Comparison of ENCODE assay signal across 8 cellular contexts in genomic region chr19:1260749-1261511, GRCh38. TPM values are rescaled to one million over a fixed set of nuclear protein-coding genes. Genes with fewer than 3 reads are reported as not detected.
DNase-seq lines count a peak whose midpoint lies in the region; ATAC-seq and TF ChIP-seq lines count a peak whose summit lies in the region.

No MANE protein-coding gene starts in this region.

- H3K4me1 ChIP-seq in adrenal gland (replicated peaks in 1 of 2) (peaks cover 55 to 61% of the 10 kb centered on the region in 2 donors), upper lobe of right lung (peaks cover 70% of the 10 kb centered on the region)

- H3K27me3 Mint-ChIP-seq in T-cell (no peaks in the 10 kb centered on the region), progenitor cell of endocrine pancreas (no peaks in the 10 kb centered on the region)

- H3K9me3 Mint-ChIP-seq in T-cell (no peaks in the 10 kb centered on the region), progenitor cell of endocrine pancreas (ENCODE audit: low read depth) (no peaks in the 10 kb centered on the region)

- peak overlapping the region; percentile 68 for H3K4me3 ChIP-seq in GM12875 (ENCODE audit: low read depth, low read length)
- peak overlapping the region in 3 of 4 donors; percentile 40 to 58 (median 54) for H3K4me3 ChIP-seq in adrenal gland
- H3K4me3 ChIP-seq in upper lobe of right lung = peak overlapping the region; percentile 76

- ATAC-seq in HG02798 (IDR thresholded peaks at IDR 0.05; ENCODE audit: poor library complexity, unreplicated experiment) (peak; percentile 78), T-cell (replicated peaks in 1 of 4) (peak; percentile 82 to 89 (median 87)), left cardiac atrium (peak; percentile 81 to 91), upper lobe of right lung (peak; percentile 83)

- H3K36me3 Mint-ChIP-seq in T-cell (peaks cover 5% of the 10 kb centered on the region), progenitor cell of endocrine pancreas (ENCODE audit: insufficient read depth) (peaks cover 5% of the 10 kb centered on the region)

- peak overlapping the region; percentile 93 to 94 for H3K27ac Mint-ChIP-seq in T-cell
- H3K27ac Mint-ChIP-seq in progenitor cell of endocrine pancreas = peak overlapping the region; percentile 76

- DNase-seq in NCI-H1694 (lab: John Stamatoyannopoulos, UW) = peak; percentile 67
- peak; percentile 90 to 99 (median 96) for DNase-seq in T-cell
- peak; percentile 96 to 99 (median 97) for DNase-seq in adrenal gland
- DNase-seq in left cardiac atrium = peak; percentile 97
- DNase-seq in progenitor cell of endocrine pancreas (ENCODE audit: low spot score, unreplicated experiment) = peak; percentile 93
- DNase-seq in upper lobe of right lung = peak; percentile 98

- H3K4me1 Mint-ChIP-seq in T-cell (peaks cover 52 to 69% (median 52%) of the 10 kb centered on the region in 3 donors), progenitor cell of endocrine pancreas (ENCODE audit: low read depth) (peaks cover 44% of the 10 kb centered on the region)

- TF ChIP-seq POLR2A in adrenal gland (IDR thresholded peaks at IDR 0.05) = peak; percentile 30 to 47

- no peaks in the 10 kb centered on the region for H3K27me3 ChIP-seq in adrenal gland
- no peaks in the 10 kb centered on the region for H3K27me3 ChIP-seq in upper lobe of right lung

- H3K9me3 ChIP-seq in adrenal gland (replicated peaks in 1 of 3) = no peaks in the 10 kb centered on the region
- no peaks in the 10 kb centered on the region for H3K9me3 ChIP-seq in upper lobe of right lung

- WGBS in adrenal gland, 4 donors = 0 to 3% (median 1%) methylated on average over 8 to 81 of the region's 82 CpGs

- POLR2A ChIA-PET in T-cell (lab: Charles Lee) = interaction anchor here in 1 of 2 donors (2.7 kb wide), 1 partner anchor 8 kb away, joined by 24 read pairs; the partner anchor contains the start of gene CIRBP

- CTCF ChIA-PET in T-cell (lab: Charles Lee) = interaction anchor here in 1 of 2 donors (2.2 kb wide), 1 partner anchor 17 kb away, joined by 12 read pairs; no protein-coding TSS in a partner anchor

- intact Hi-C loops in adrenal gland (cut with DNase I) (no loop called here), left cardiac atrium (cut with DNase I) (no loop called here), upper lobe of right lung (cut with DNase I) (no loop called here)

- H3K36me3 ChIP-seq in adrenal gland (replicated peaks in 1 of 2) (peaks cover 0 to 24% of the 10 kb centered on the region in 2 donors), upper lobe of right lung (peaks cover 24% of the 10 kb centered on the region)

- H3K4me3 Mint-ChIP-seq in T-cell (peak overlapping the region; percentile 79 to 87 (median 83)), progenitor cell of endocrine pancreas (ENCODE audit: low read depth) (peak overlapping the region; percentile 78)

- peak overlapping the region; percentile 80 to 93 (median 88) for H3K27ac ChIP-seq in adrenal gland
- peak overlapping the region; percentile 95 for H3K27ac ChIP-seq in upper lobe of right lung

- TF ChIP-seq CTCF in GM12875 (IDR thresholded peaks at IDR 0.05; ENCODE audit: borderline replicate concordance, insufficient read depth, low read depth, low read length) (no peak), adrenal gland (IDR thresholded peaks at IDR 0.05) (no peak), progenitor cell of endocrine pancreas (IDR thresholded peaks at IDR 0.05; ENCODE audit: unreplicated experiment) (no peak), upper lobe of right lung (IDR thresholded peaks at IDR 0.05) (no peak)

RNA-seq across cellular contexts. Expression of gene CIRBP, which starts 8.2 kb away (rescaled TPM):
- total RNA-seq in T-cell = 100 to 1,000 TPM; 477 to 682 (median 657) TPM
- 1,000 to 10,000 TPM in 1 of 8 donors, 100 to 1,000 TPM in 7; 317 to 1,164 (median 685) TPM for total RNA-seq in adrenal gland
- 100 to 1,000 TPM; 360 to 990 (median 737) TPM for polyA plus RNA-seq in adrenal gland
- 100 to 1,000 TPM; 229 to 379 TPM for total RNA-seq in left cardiac atrium
- 462 and 465 TPM in 2 replicates for total RNA-seq in progenitor cell of endocrine pancreas
- 322 TPM for total RNA-seq in upper lobe of right lung

RNA-seq across cellular contexts. Expression of gene MIDN, which starts 12.5 kb away (rescaled TPM):
- total RNA-seq in T-cell (100 to 1,000 TPM in 1 of 5 donors, 10 to 100 TPM in 4; 54.0 to 161 (median 66.9) TPM), adrenal gland (100 to 1,000 TPM in 5 of 8 donors, 10 to 100 TPM in 3; 20.0 to 189 (median 113) TPM), left cardiac atrium (100 to 1,000 TPM in 1 of 2 donors, 10 to 100 TPM in 1; 58.7 to 148 TPM), progenitor cell of endocrine pancreas (187 and 193 TPM in 2 replicates), upper lobe of right lung (135 TPM)
- 10 to 100 TPM; 15.5 to 73.0 (median 46.8) TPM for polyA plus RNA-seq in adrenal gland

RNA-seq across cellular contexts. Expression of gene FAM174C, which starts 14.4 kb away (rescaled TPM):
- total RNA-seq in T-cell = 10 to 100 TPM; 42.1 to 69.8 (median 60.4) TPM
- total RNA-seq in adrenal gland = 100 to 1,000 TPM in 3 of 8 donors, 10 to 100 TPM in 5; 67.4 to 279 (median 86.5) TPM
- 100 to 1,000 TPM in 2 of 3 donors, 1 to 10 TPM in 1; 3.8 to 139 (median 123) TPM for polyA plus RNA-seq in adrenal gland
- 10 to 100 TPM; 19.2 to 21.4 TPM for total RNA-seq in left cardiac atrium
- total RNA-seq in progenitor cell of endocrine pancreas = 30.0 and 31.8 TPM in 2 replicates
- total RNA-seq in upper lobe of right lung = 41.4 TPM

RNA-seq across cellular contexts. Expression of gene ATP5F1D, which starts 19.4 kb away (rescaled TPM):
- total RNA-seq in T-cell (100 to 1,000 TPM; 117 to 233 (median 155) TPM), adrenal gland (100 to 1,000 TPM in 7 of 8 donors, 10 to 100 TPM in 1; 80.2 to 435 (median 229) TPM), left cardiac atrium (100 to 1,000 TPM; 540 to 639 TPM), progenitor cell of endocrine pancreas (107 and 117 TPM in 2 replicates), upper lobe of right lung (126 TPM)
- polyA plus RNA-seq in adrenal gland = 1,000 to 10,000 TPM in 1 of 3 donors, 100 to 1,000 TPM in 1, 10 to 100 TPM in 1; 15.6 to 1,534 (median 925) TPM

RNA-seq across cellular contexts. Expression of gene CBARP, which starts 23.1 kb away (rescaled TPM):
- total RNA-seq in T-cell (under 1 TPM in 4 of 5 donors, not detected in 1; 0.08 to 0.36 (median 0.23) TPM), adrenal gland (1 to 10 TPM in 6 of 8 donors, not detected in 2; 1.0 to 5.0 (median 1.8) TPM), left cardiac atrium (1 to 10 TPM; 1.6 to 3.8 TPM), progenitor cell of endocrine pancreas (12.4 and 13.0 TPM in 2 replicates), upper lobe of right lung (1.0 TPM)
- polyA plus RNA-seq in adrenal gland = 1 to 10 TPM in 2 of 3 donors, under 1 TPM in 1; 0.09 to 9.3 (median 2.2) TPM

Comparison
In these comparisons a context has a peak if more than half of its experiments do, and no peak if none do; other contexts are left out.
1. Peak in every context shown above with its lines: DNase-seq, ATAC-seq, H3K4me3 ChIP-seq and H3K27ac ChIP-seq.